In the genomic region with DNA sequence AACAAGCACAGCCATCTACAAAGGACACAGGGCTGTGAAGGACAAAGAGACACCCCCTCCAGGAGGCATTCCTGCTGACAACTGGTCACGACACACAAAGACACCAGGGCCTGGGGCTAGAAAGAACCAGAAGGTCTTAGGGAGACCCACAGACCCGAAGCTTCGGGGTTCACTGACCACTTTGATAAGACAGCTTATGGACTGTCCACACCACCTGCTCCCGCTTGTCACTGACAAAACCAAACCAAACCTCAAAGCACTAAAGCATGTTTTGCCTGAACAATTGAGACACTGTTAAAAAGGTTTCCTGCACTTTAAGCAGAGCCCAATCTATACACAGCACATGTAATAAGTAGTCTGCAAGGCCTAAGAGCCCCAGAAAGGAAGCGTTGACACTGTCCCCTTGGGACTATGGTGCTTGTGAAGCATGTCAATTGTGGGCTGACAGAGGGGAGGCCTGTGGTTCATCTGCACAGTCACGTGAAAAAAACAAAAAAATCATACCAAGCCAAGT, we compare ENCODE assay signal across 10 cellular contexts.
A peak's percentile ranks its signal among the peaks of the same experiment; 100 is the strongest.
DNase-seq lines count a peak whose midpoint lies in the region; ATAC-seq and TF ChIP-seq lines count a peak whose summit lies in the region.
"Had no signal": no experiment of that assay in that cellular context is flagged by ENCODE, and none has a peak within 500 bp of the region (broad histone marks: within the 10 kb centered on the region; RNA-seq: fewer than 3 reads in every experiment).

No MANE protein-coding gene starts in this region.

- intact Hi-C loops in colonic mucosa (cut with DNase I) = no loop called here

- H3K4me3 ChIP-seq in OCI-LY3 (ENCODE audit: low read length) = no peak overlapping the region
- H3K4me3 ChIP-seq in colonic mucosa = no peak overlapping the region
- H3K4me3 ChIP-seq: esophagus muscularis mucosa had no signal

- H3K27me3 Mint-ChIP-seq in activated T-cell treated with anti-CD3 and anti-CD28 coated beads, Interleukin-2, amount 50 U/mL, for 24 hours = no peaks in the 10 kb centered on the region

- H3K9me3 ChIP-seq in OCI-LY3 (ENCODE audit: insufficient read depth, low read length) = no peaks in the 10 kb centered on the region
- no peaks in the 10 kb centered on the region for H3K9me3 ChIP-seq in colonic mucosa
- H3K9me3 ChIP-seq: esophagus muscularis mucosa had no signal

- H3K9me3 Mint-ChIP-seq in activated T-cell treated with anti-CD3 and anti-CD28 coated beads, Interleukin-2, amount 50 U/mL, for 24 hours = no peaks in the 10 kb centered on the region
- H3K9me3 Mint-ChIP-seq: CD14-positive monocyte had no signal

- no peak overlapping the region for H3K27ac Mint-ChIP-seq in activated T-cell treated with anti-CD3 and anti-CD28 coated beads, Interleukin-2, amount 50 U/mL, for 24 hours

- peak; percentile 42 for DNase-seq in DMS79 (lab: John Stamatoyannopoulos, UW)
- DNase-seq in activated T-cell treated with anti-CD3 and anti-CD28 coated beads, Interleukin-2, amount 50 U/mL, for 24 hours = no peak
- no peak for DNase-seq in activated CD4-positive, alpha-beta T cell treated with anti-CD3 and anti-CD28 coated beads, Interleukin-2, amount 50 U/mL, for 4 hours
- DNase-seq in HUDEP-2 (lab: John Stamatoyannopoulos, UW; ENCODE audit: unreplicated experiment in 76 of 76) = no peak
- DNase-seq in colonic mucosa = no peak

- H3K27me3 ChIP-seq in OCI-LY3 (ENCODE audit: low read depth, low read length) = no peaks in the 10 kb centered on the region
- no peaks in the 10 kb centered on the region for H3K27me3 ChIP-seq in colonic mucosa
- H3K27me3 ChIP-seq: esophagus muscularis mucosa had no signal

- no peak for TF ChIP-seq CTCF in OCI-LY3 (IDR thresholded peaks at IDR 0.05; ENCODE audit: low read depth, low read length)
- TF ChIP-seq CTCF in colonic mucosa (IDR thresholded peaks at IDR 0.05) = no peak

- H3K79me2 ChIP-seq in OCI-LY3 (ENCODE audit: low read length) = no peaks in the 10 kb centered on the region

- no peaks in the 10 kb centered on the region for H3K4me1 Mint-ChIP-seq in activated T-cell treated with anti-CD3 and anti-CD28 coated beads, Interleukin-2, amount 50 U/mL, for 24 hours (ENCODE audit: low read depth)
- H3K4me1 Mint-ChIP-seq: CD14-positive monocyte had no signal

- H3K27ac ChIP-seq in OCI-LY3 (ENCODE audit: low read length) (no peak overlapping the region), colonic mucosa (no peak overlapping the region)
- H3K27ac ChIP-seq: esophagus muscularis mucosa had no signal

- peaks cover 4% of the 10 kb centered on the region; the same call in 1 of the 2 replicates for H4K20me1 ChIP-seq in OCI-LY3 (ENCODE audit: insufficient read depth, low read length)

- H3K36me3 ChIP-seq in OCI-LY3 (replicated peaks; ENCODE audit: low read depth, low read length) (no peaks in the 10 kb centered on the region), colonic mucosa (no peaks in the 10 kb centered on the region)

- no peak overlapping the region for H2AFZ ChIP-seq in OCI-LY3 (ENCODE audit: low read depth, low read length)

- ATAC-seq in GM19324 (IDR thresholded peaks at IDR 0.05; ENCODE audit: low FRiP score, unreplicated experiment) (peak; percentile 65), HG03025 (IDR thresholded peaks at IDR 0.05; ENCODE audit: low FRiP score, unreplicated experiment) (peak; percentile 61)

- H3K36me3 Mint-ChIP-seq in activated T-cell treated with anti-CD3 and anti-CD28 coated beads, Interleukin-2, amount 50 U/mL, for 24 hours (ENCODE audit: low read depth) = peaks cover 35% of the 10 kb centered on the region

- H3K4me3 Mint-ChIP-seq in activated T-cell treated with anti-CD3 and anti-CD28 coated beads, Interleukin-2, amount 50 U/mL, for 24 hours = no peak overlapping the region
- H3K4me3 Mint-ChIP-seq: CD14-positive monocyte had no signal

- H3K9ac ChIP-seq in OCI-LY3 (ENCODE audit: low read length) (no peak overlapping the region), colonic mucosa (ENCODE audit: low read depth in 2 of 2, low read length in 2 of 2) (no peak overlapping the region)

- peak overlapping the region; percentile 31 for H3K4me2 ChIP-seq in OCI-LY3 (ENCODE audit: low read length)

- peaks cover 19% of the 10 kb centered on the region for H3K4me1 ChIP-seq in OCI-LY3 (ENCODE audit: low read length)
- no peaks in the 10 kb centered on the region for H3K4me1 ChIP-seq in colonic mucosa
- H3K4me1 ChIP-seq: esophagus muscularis mucosa had no signal
